14 cellular contexts compared by ENCODE assay signal in genomic region chr2:224220581-224221255, GRCh38.
DNase-seq lines count a peak whose midpoint lies in the region; ATAC-seq and TF ChIP-seq lines count a peak whose summit lies in the region.
"Had no signal": no experiment of that assay in that cellular context is flagged by ENCODE, and none has a peak within 500 bp of the region (broad histone marks: within the 10 kb centered on the region; RNA-seq: fewer than 3 reads in every experiment).

No MANE protein-coding gene starts in this region.

- no peaks in the 10 kb centered on the region for H3K36me3 ChIP-seq in endodermal cell (ENCODE audit: control insufficient read depth, insufficient read depth, low read length)
- H3K36me3 ChIP-seq: sigmoid colon, uterus had no signal

- no peak overlapping the region for H3K9ac ChIP-seq in endodermal cell (ENCODE audit: extremely low read depth, low read length, poor library complexity, severe bottlenecking)

- H3K27me3 Mint-ChIP-seq in endodermal cell (ENCODE audit: insufficient read depth): no peaks in the 10 kb centered on the region

- H3K27me3 ChIP-seq in endodermal cell (ENCODE audit: control insufficient read depth, insufficient read depth, low read length, poor library complexity, severe bottlenecking): no peaks in the 10 kb centered on the region
- H3K27me3 ChIP-seq: sigmoid colon, uterus had no signal

- TF ChIP-seq CTCF in endodermal cell (conservative IDR thresholded peaks at IDR 0.05) (no peak), omental fat pad (IDR thresholded peaks at IDR 0.05) (no peak)

- peaks cover 18% of the 10 kb centered on the region for H3K4me1 ChIP-seq in endodermal cell (ENCODE audit: control insufficient read depth, insufficient read depth, low read length)
- H3K4me1 ChIP-seq: sigmoid colon, uterus had no signal

- no peak overlapping the region for H3K27ac ChIP-seq in endodermal cell (ENCODE audit: low read depth, low read length)
- H3K27ac ChIP-seq: sigmoid colon, uterus had no signal

- DNase-seq in EL (peak; percentile 57), NOMO-1 treated with DMSO at 0.1 percent for 48 hours (lab: John Stamatoyannopoulos, UW; ENCODE audit: unreplicated experiment) (peak; percentile 47), endodermal cell (no peak), omental fat pad (ENCODE audit: low spot score) (no peak), posterior vena cava (ENCODE audit: low spot score) (no peak), activated T-cell treated with anti-CD3 and anti-CD28 coated beads for 4 hours (no peak)
- DNase-seq: activated CD8-positive, alpha-beta memory T cell treated with anti-CD3 and anti-CD28 coated beads for 24 hours; NCI-H1092 treated with DMSO at 0.1 percent for 48 hours; sigmoid colon; uterus had no signal

- H3K4me3 ChIP-seq in endodermal cell (ENCODE audit: low read length): no peak overlapping the region
- H3K4me3 ChIP-seq: sigmoid colon, uterus had no signal

- peak; percentile 21 for ATAC-seq in omental fat pad (ENCODE audit: low FRiP score)
- ATAC-seq in HG03045 (IDR thresholded peaks at IDR 0.05; ENCODE audit: unreplicated experiment): no peak
- no peak for ATAC-seq in HG03469 (IDR thresholded peaks at IDR 0.05; ENCODE audit: unreplicated experiment)

- peaks cover 24% of the 10 kb centered on the region for H3K9me3 ChIP-seq in endodermal cell (ENCODE audit: control insufficient read depth, low read length)
- H3K9me3 ChIP-seq: sigmoid colon, uterus had no signal

- 80 to 90% methylated on average over 1 to 4 of the region's 4 CpGs for WGBS in endodermal cell (ENCODE audit: insufficient coverage in 1 of 2, insufficient read length in 1 of 2), 2 experiments

- H3K9me3 Mint-ChIP-seq in endodermal cell: peaks cover 8% of the 10 kb centered on the region

- H3K27ac Mint-ChIP-seq in endodermal cell: peak overlapping the region; percentile 54
- H3K27ac Mint-ChIP-seq: activated naive CD8-positive, alpha-beta T cell had no signal

- H3K36me3 Mint-ChIP-seq in endodermal cell (ENCODE audit: low read depth): peaks cover 6% of the 10 kb centered on the region
- H3K36me3 Mint-ChIP-seq: activated naive CD8-positive, alpha-beta T cell had no signal

- peaks cover 66% of the 10 kb centered on the region for H3K4me1 Mint-ChIP-seq in endodermal cell

- intact Hi-C loops in posterior vena cava (cut with DNase I): no loop called here

- no peak overlapping the region for H3K4me3 Mint-ChIP-seq in endodermal cell
- H3K4me3 Mint-ChIP-seq: activated naive CD8-positive, alpha-beta T cell; H9 had no signal

Comparison
In these comparisons a context has a peak if more than half of its experiments do, and no peak if none do; other contexts are left out.
1. DNase-seq: peak in EL (single experiment) and NOMO-1 treated with DMSO at 0.1 percent for 48 hours (single experiment); none in endodermal cell (single experiment), omental fat pad (single experiment), posterior vena cava (single experiment) and activated T-cell treated with anti-CD3 and anti-CD28 coated beads for 4 hours (single experiment).